In genomic region chr4:71604785-71605184, GRCh38 we compare ENCODE assay signal across 12 cellular contexts.
DNase-seq lines count a peak whose midpoint lies in the region; ATAC-seq and TF ChIP-seq lines count a peak whose summit lies in the region.
"Had no signal": no experiment of that assay in that cellular context is flagged by ENCODE, and none has a peak within 500 bp of the region (broad histone marks: within the 10 kb centered on the region; RNA-seq: fewer than 3 reads in every experiment).

No MANE protein-coding gene starts in this region.

- no peaks in the 10 kb centered on the region for H3K4me1 Mint-ChIP-seq in T-helper 2 cell treated with Interferon-gamma antibody and Interleukin-4, amounts not matched to agents 5 μg/mL and 100 μg/mL, for 36 hours (ENCODE audit: low read depth)
- H3K4me1 Mint-ChIP-seq in endothelial cell (ENCODE audit: unreplicated experiment) = no peaks in the 10 kb centered on the region

- no peak overlapping the region for H3K27ac Mint-ChIP-seq in T-helper 2 cell treated with Interferon-gamma antibody and Interleukin-4, amounts not matched to agents 5 μg/mL and 100 μg/mL, for 36 hours
- no peak overlapping the region for H3K27ac Mint-ChIP-seq in endothelial cell (ENCODE audit: unreplicated experiment)
- H3K27ac Mint-ChIP-seq: HFFc6; T-helper 1 cell treated with Interleukin-12 subunit alpha and Interleukin-12 subunit beta and Interleukin-4 antibody, amounts not matched to agents 30 μg/mL and 1 μg/mL, for 36 hours had no signal

- H3K9me3 Mint-ChIP-seq in T-helper 2 cell treated with Interferon-gamma antibody and Interleukin-4, amounts not matched to agents 5 μg/mL and 100 μg/mL, for 36 hours = peaks cover 8% of the 10 kb centered on the region
- no peaks in the 10 kb centered on the region for H3K9me3 Mint-ChIP-seq in endothelial cell (ENCODE audit: unreplicated experiment)
- H3K9me3 Mint-ChIP-seq: T-helper 1 cell treated with Interleukin-12 subunit alpha and Interleukin-12 subunit beta and Interleukin-4 antibody, amounts not matched to agents 30 μg/mL and 1 μg/mL, for 36 hours had no signal

- peak; percentile 95 for ATAC-seq in GM19397 (IDR thresholded peaks at IDR 0.05; ENCODE audit: unreplicated experiment)
- ATAC-seq in HG02840 (IDR thresholded peaks at IDR 0.05; ENCODE audit: low FRiP score, unreplicated experiment) = peak; percentile 92
- peak; percentile 95 for ATAC-seq in HG03521 (IDR thresholded peaks at IDR 0.05; ENCODE audit: unreplicated experiment)

- no peak overlapping the region for H3K4me3 Mint-ChIP-seq in T-helper 2 cell treated with Interferon-gamma antibody and Interleukin-4, amounts not matched to agents 5 μg/mL and 100 μg/mL, for 36 hours
- no peak overlapping the region for H3K4me3 Mint-ChIP-seq in endothelial cell (ENCODE audit: unreplicated experiment)
- H3K4me3 Mint-ChIP-seq: HFFc6; T-helper 1 cell treated with Interleukin-12 subunit alpha and Interleukin-12 subunit beta and Interleukin-4 antibody, amounts not matched to agents 30 μg/mL and 1 μg/mL, for 36 hours had no signal

- no peak for TF ChIP-seq CTCF in GM12864 (IDR thresholded peaks at IDR 0.05; ENCODE audit: low read depth, low read length, missing control alignments)
- no peak for TF ChIP-seq CTCF in endothelial cell (IDR thresholded peaks at IDR 0.05; ENCODE audit: unreplicated experiment)

- H3K36me3 Mint-ChIP-seq in T-helper 2 cell treated with Interferon-gamma antibody and Interleukin-4, amounts not matched to agents 5 μg/mL and 100 μg/mL, for 36 hours (ENCODE audit: low read depth) = no peaks in the 10 kb centered on the region
- peaks cover 8% of the 10 kb centered on the region for H3K36me3 Mint-ChIP-seq in endothelial cell (ENCODE audit: low read depth, unreplicated experiment)

- H3K4me3 ChIP-seq in GM12864 (ENCODE audit: low read depth, low read length) = no peak overlapping the region

- DNase-seq in GM12864 (ENCODE audit: low read depth) = peak; percentile 38
- no peak for DNase-seq in T-helper 2 cell treated with Interferon-gamma antibody and Interleukin-4, amounts not matched to agents 5 μg/mL and 100 μg/mL, for 36 hours (ENCODE audit: low spot score)
- DNase-seq in NCI-H2107 treated with DMSO at 0.1 percent for 48 hours (lab: John Stamatoyannopoulos, UW; ENCODE audit: unreplicated experiment) = no peak
- DNase-seq in HCEC 1CT = no peak
- DNase-seq in endothelial cell (ENCODE audit: low spot score) = no peak
- DNase-seq: ACHN; activated CD8-positive, alpha-beta memory T cell treated with anti-CD3 and anti-CD28 coated beads, Interleukin-2, amount 50 U/mL, for 4 hours; HFFc6 had no signal

- H3K27me3 Mint-ChIP-seq in T-helper 2 cell treated with Interferon-gamma antibody and Interleukin-4, amounts not matched to agents 5 μg/mL and 100 μg/mL, for 36 hours (ENCODE audit: low read depth) = no peaks in the 10 kb centered on the region
- no peaks in the 10 kb centered on the region for H3K27me3 Mint-ChIP-seq in endothelial cell (ENCODE audit: unreplicated experiment)
